In the genomic region with DNA sequence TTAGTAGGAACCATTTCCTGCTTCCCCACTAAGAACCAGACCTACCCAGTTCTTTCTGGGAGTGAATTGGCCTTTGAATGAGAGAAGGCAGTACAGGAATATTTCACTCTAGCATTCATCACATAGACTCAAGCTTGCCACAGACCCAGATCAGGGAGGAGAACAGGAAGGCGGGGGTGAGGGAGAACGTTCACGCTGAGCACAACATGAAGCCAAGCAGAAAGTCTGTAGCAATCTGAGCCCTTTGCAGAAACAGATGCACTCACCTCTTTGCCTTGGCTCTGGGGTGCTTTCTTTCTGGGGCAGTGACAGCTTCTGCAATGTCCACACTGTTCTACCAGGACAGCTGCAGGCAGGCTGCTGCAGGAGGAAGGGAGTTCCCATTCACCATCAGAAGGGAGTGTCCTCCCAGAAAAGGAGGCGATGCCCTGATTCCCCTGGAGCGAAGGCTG, we compare ENCODE assay signal across 11 cellular contexts. TPM values are rescaled to one million over a fixed set of nuclear protein-coding genes. Genes with fewer than 3 reads are reported as not detected.
DNase-seq lines count a peak whose midpoint lies in the region; ATAC-seq and TF ChIP-seq lines count a peak whose summit lies in the region.
"Had no signal": no experiment of that assay in that cellular context is flagged by ENCODE, and none has a peak within 500 bp of the region (broad histone marks: within the 10 kb centered on the region; RNA-seq: fewer than 3 reads in every experiment).

No MANE protein-coding gene starts in this region.

- peaks cover 20% of the 10 kb centered on the region for H3K4me1 ChIP-seq in lower lobe of right lung

- no peak overlapping the region for H3K4me3 ChIP-seq in lower lobe of right lung
- H3K4me3 ChIP-seq: ovary had no signal

- ATAC-seq in lower lobe of right lung = peak; percentile 32 to 57
- ATAC-seq: Panc1 had no signal

- H3K27me3 ChIP-seq in lower lobe of right lung (ENCODE audit: low read depth) = no peaks in the 10 kb centered on the region
- H3K27me3 ChIP-seq: ovary had no signal

- no peaks in the 10 kb centered on the region for H3K36me3 ChIP-seq in lower lobe of right lung
- H3K36me3 ChIP-seq: ovary had no signal

- no peak for TF ChIP-seq CTCF in lower lobe of right lung (IDR thresholded peaks at IDR 0.05)

- DNase-seq in LHCN-M2 (ENCODE audit: low read depth) (peak; percentile 69), cerebellar nuclear complex (lab: John Stamatoyannopoulos, UW) (peak; percentile 40 to 68), lower lobe of right lung (no peak), substantia nigra (lab: John Stamatoyannopoulos, UW) (peak in 10 of 49 donors; percentile 25 to 63 (median 40)), T-helper 1 cell (no peak), NCI-H446 treated with DMSO at 0.1 percent for 48 hours (lab: John Stamatoyannopoulos, UW) (no peak)
- DNase-seq in stimulated activated CD8-positive, alpha-beta memory T cell treated with anti-CD3 and anti-CD28 coated beads, Interleukin-4, amount 100 ng/mL, for 48 hours = no peak
- DNase-seq in effector CD8-positive, alpha-beta T cell (lab: John Stamatoyannopoulos, UW) = no peak
- DNase-seq: activated CD4-positive, CD25-positive, alpha-beta regulatory T cell treated with anti-CD3 and anti-CD28 coated beads, Interleukin-2, amount 50 U/mL, for 72 hours had no signal

- no peaks in the 10 kb centered on the region for H3K9me3 ChIP-seq in lower lobe of right lung
- H3K9me3 ChIP-seq: ovary had no signal

- H3K27ac ChIP-seq in lower lobe of right lung (peak overlapping the region; percentile 39), substantia nigra (ENCODE audit: low read depth, low read length, poor library complexity, severe bottlenecking) (peak overlapping the region; percentile 80)
- H3K27ac ChIP-seq: ovary had no signal

- intact Hi-C loops in lower lobe of right lung (cut with DNase I) = loop anchor here (5.0 kb wide), 1 partner anchor 40 kb away; no protein-coding TSS in a partner anchor

RNA-seq across cellular contexts. Expression of gene FGF1, which starts 11.5 kb away (rescaled TPM):
- total RNA-seq in LHCN-M2 (2014; rRNA removed) (4.8 and 5.8 TPM in 2 replicates), lower lobe of right lung (0.97 TPM)
- 27.3 TPM for polyA plus RNA-seq in LHCN-M2 (2012)

Comparison
In these comparisons a context has a peak if more than half of its experiments do, and no peak if none do; other contexts are left out.
1. DNase-seq: peak in LHCN-M2 (single experiment) and cerebellar nuclear complex (2 of 2); none in lower lobe of right lung (single experiment), stimulated activated CD8-positive, alpha-beta memory T cell treated with anti-CD3 and anti-CD28 coated beads, Interleukin-4, amount 100 ng/mL, for 48 hours (single experiment), T-helper 1 cell (0 of 5), NCI-H446 treated with DMSO at 0.1 percent for 48 hours (single experiment) and effector CD8-positive, alpha-beta T cell (single experiment).